ENCODE assay signal across 17 cellular contexts in genomic region chr4:52572936-52573485, GRCh38.
DNase-seq lines count a peak whose midpoint lies in the region; ATAC-seq and TF ChIP-seq lines count a peak whose summit lies in the region.
"Had no signal": no experiment of that assay in that cellular context is flagged by ENCODE, and none has a peak within 500 bp of the region (broad histone marks: within the 10 kb centered on the region; RNA-seq: fewer than 3 reads in every experiment).

No MANE protein-coding gene starts in this region.

- WGBS in trophoblast cell (ENCODE audit: extremely low coverage, insufficient coverage, insufficient read length): no CpG with 5 or more reads among the region's 6 CpGs

- no peak overlapping the region for H3K27ac ChIP-seq in RWPE2 (ENCODE audit: poor library complexity, severe bottlenecking)
- peak overlapping the region; percentile 60 for H3K27ac ChIP-seq in epithelial cell of prostate
- no peak overlapping the region for H3K27ac ChIP-seq in trophoblast cell (ENCODE audit: low read depth, low read length)

- H2BK12ac ChIP-seq in trophoblast cell (ENCODE audit: low read length): no peak overlapping the region

- H2BK120ac ChIP-seq in trophoblast cell (ENCODE audit: insufficient read depth, low read length, poor library complexity): no peak overlapping the region

- H4K91ac ChIP-seq in trophoblast cell (ENCODE audit: low read depth, low read length): no peak overlapping the region

- H3K9me3 ChIP-seq in RWPE2 (ENCODE audit: severe bottlenecking) (no peaks in the 10 kb centered on the region), trophoblast cell (ENCODE audit: insufficient read depth, low read depth, low read length) (no peaks in the 10 kb centered on the region)

- no peak overlapping the region for H2BK5ac ChIP-seq in trophoblast cell (ENCODE audit: low read depth, low read length, poor library complexity)

- H3K23ac ChIP-seq in trophoblast cell (ENCODE audit: low read length): no peak overlapping the region

- H3K4me3 ChIP-seq in RWPE2 (ENCODE audit: severe bottlenecking) (no peak overlapping the region), trophoblast cell (ENCODE audit: low read depth, low read length) (no peak overlapping the region)
- H3K4me3 ChIP-seq: MG63 had no signal

- H3K18ac ChIP-seq in trophoblast cell (ENCODE audit: low read length): no peak overlapping the region

- H3K79me1 ChIP-seq in trophoblast cell (ENCODE audit: low read length): no peaks in the 10 kb centered on the region

- H2AK5ac ChIP-seq in trophoblast cell (ENCODE audit: low read length): no peak overlapping the region

- no peak overlapping the region for H4K8ac ChIP-seq in trophoblast cell (ENCODE audit: low read depth, low read length)

- no peak overlapping the region for H3K14ac ChIP-seq in trophoblast cell (ENCODE audit: low read length)

- TF ChIP-seq CTCF in RWPE2 (IDR thresholded peaks at IDR 0.05; ENCODE audit: poor library complexity, severe bottlenecking): no peak

- DNase-seq in GM04503 (ENCODE audit: low read depth) (peak; percentile 50), RWPE2 (ENCODE audit: low spot score) (no peak), epithelial cell of prostate (ENCODE audit: low read depth, low spot score) (no peak), trophoblast cell (peak; percentile 67 to 87), left lobe of liver (ENCODE audit: low spot score) (no peak), HK-2 (ENCODE audit: unreplicated experiment) (no peak), pons (ENCODE audit: low spot score) (no peak)
- no peak for DNase-seq in activated naive CD4-positive, alpha-beta T cell (lab: John Stamatoyannopoulos, UW)
- DNase-seq: activated CD4-positive, alpha-beta T cell treated with anti-CD3 and anti-CD28 coated beads for 36 hours; activated T-cell treated with anti-CD3 and anti-CD28 coated beads for 4 hours; CD8-positive, alpha-beta T cell; erythroblast; naive thymus-derived CD8-positive, alpha-beta T cell; NCI-H69; RPMI8226; T-helper 17 cell had no signal

- H3K79me2 ChIP-seq in trophoblast cell (ENCODE audit: control insufficient read depth, insufficient read depth, low read length, poor library complexity): peaks cover 1% of the 10 kb centered on the region

- H3K36me3 ChIP-seq in RWPE2 (ENCODE audit: low read depth): no peaks in the 10 kb centered on the region
- H3K36me3 ChIP-seq in trophoblast cell (ENCODE audit: control insufficient read depth in 1 of 2, insufficient read depth in 2 of 2, low read length in 2 of 2): no peaks in the 10 kb centered on the region
- H3K36me3 ChIP-seq: MG63 had no signal

- peaks cover 4% of the 10 kb centered on the region for H3K4me1 ChIP-seq in RWPE2 (ENCODE audit: insufficient read depth, poor library complexity, severe bottlenecking)
- no peaks in the 10 kb centered on the region for H3K4me1 ChIP-seq in trophoblast cell (ENCODE audit: control insufficient read depth in 1 of 2, insufficient read depth in 2 of 2, low read length in 2 of 2)

- H3K4me2 ChIP-seq in trophoblast cell (ENCODE audit: low read length): no peak overlapping the region

- H4K12ac ChIP-seq in trophoblast cell (ENCODE audit: low read depth, low read length): no peak overlapping the region

- no peak overlapping the region for H3K9ac ChIP-seq in trophoblast cell (ENCODE audit: low read length)

- ATAC-seq in RWPE2 (ENCODE audit: low read depth): peak; percentile 95
- no peak for ATAC-seq in left lobe of liver
- ATAC-seq: activated CD4-positive, alpha-beta T cell treated with anti-CD3 and anti-CD28 coated beads for 36 hours; CD8-positive, alpha-beta T cell; naive thymus-derived CD8-positive, alpha-beta T cell; T-helper 17 cell had no signal

- H3K4ac ChIP-seq in trophoblast cell (ENCODE audit: low read depth, low read length): no peak overlapping the region

- no peak overlapping the region for H2AFZ ChIP-seq in trophoblast cell (ENCODE audit: insufficient read depth, low read length, poor library complexity)

- H3K27me3 ChIP-seq in RWPE2 (ENCODE audit: insufficient read depth, poor library complexity, severe bottlenecking): no peaks in the 10 kb centered on the region
- H3K27me3 ChIP-seq in trophoblast cell (ENCODE audit: insufficient read depth, low read length): no peaks in the 10 kb centered on the region
- H3K27me3 ChIP-seq: MG63 had no signal

Comparison
In these comparisons a context has a peak if more than half of its experiments do, and no peak if none do; other contexts are left out.
1. DNase-seq: peak in GM04503 (single experiment) and trophoblast cell (2 of 2); none in RWPE2 (single experiment), epithelial cell of prostate (single experiment), left lobe of liver (single experiment), HK-2 (single experiment), activated naive CD4-positive, alpha-beta T cell (0 of 4) and pons (single experiment).